In genomic region chr2:86556508-86556907, GRCh38 we compare ENCODE assay signal across 1 cellular context.
TF ChIP-seq lines count a peak whose summit lies in the region.

No MANE protein-coding gene starts in this region.

TF ChIP-seq in HepG2, 621 proteins besides CTCF, POLR2A, EP300 and RAD21 (continued from another document and continues in another):
- TF ChIP-seq CSRNP2 (CRISPR knock-in tag; conservative IDR thresholded peaks at IDR 0.05; ENCODE audit: low read depth) (no peak), PREB (CRISPR knock-in tag; IDR thresholded peaks at IDR 0.05) (no peak), ZNF329 (CRISPR knock-in tag; IDR thresholded peaks at IDR 0.05; ENCODE audit: low read depth) (no peak), CBX1 (IDR thresholded peaks at IDR 0.05; ENCODE audit: low read depth) (peak; percentile 82), SMAD9 (CRISPR knock-in tag; IDR thresholded peaks at IDR 0.05) (no peak), SRF (IDR thresholded peaks at IDR 0.05; ENCODE audit: low read depth, low read length) (no peak), TCF7 (IDR thresholded peaks at IDR 0.05; ENCODE audit: low read depth) (peak; percentile 95), ZFP90 (CRISPR knock-in tag; IDR thresholded peaks at IDR 0.05; ENCODE audit: borderline replicate concordance) (no peak), NR2F6 (IDR thresholded peaks at IDR 0.05) (peak; percentile 73), NR2F6 (CRISPR knock-in tag; IDR thresholded peaks at IDR 0.05) (0 out of 2 replicates have a peak, but pooled peaks have one; percentile 34), NFKB2 (CRISPR knock-in tag; IDR thresholded peaks at IDR 0.05; ENCODE audit: borderline replicate concordance) (no peak; the same call in 1 of the 2 replicates), HNRNPLL (IDR thresholded peaks at IDR 0.05; ENCODE audit: low read depth, low read length, poor library complexity, severe bottlenecking) (no peak), RFX1 (IDR thresholded peaks at IDR 0.05) (no peak), ZNF251 (CRISPR knock-in tag; IDR thresholded peaks at IDR 0.05) (no peak), STAT5B (CRISPR knock-in tag; IDR thresholded peaks at IDR 0.05) (no peak), MYC (CRISPR knock-in tag; IDR thresholded peaks at IDR 0.05; ENCODE audit: borderline replicate concordance) (no peak), NCOA2 (CRISPR knock-in tag; IDR thresholded peaks at IDR 0.05) (peak; percentile 85), NR2F2 (IDR thresholded peaks at IDR 0.05; ENCODE audit: borderline replicate concordance, low read depth) (peak; percentile 20; the same call in 1 of the 2 replicates), ZNF574 (CRISPR knock-in tag; IDR thresholded peaks at IDR 0.05) (peak; percentile 44; the same call in 1 of the 2 replicates), ELF3 (CRISPR knock-in tag; IDR thresholded peaks at IDR 0.05) (no peak), GPN1 (CRISPR knock-in tag; IDR thresholded peaks at IDR 0.05; ENCODE audit: borderline replicate concordance) (no peak), KLF9 (CRISPR knock-in tag; IDR thresholded peaks at IDR 0.05; ENCODE audit: low read depth) (no peak), HIVEP1 (CRISPR knock-in tag; IDR thresholded peaks at IDR 0.05) (no peak), MED13 (CRISPR knock-in tag; IDR thresholded peaks at IDR 0.05) (no peak), PHF21A (CRISPR knock-in tag; IDR thresholded peaks at IDR 0.05) (0 out of 2 replicates have a peak, but pooled peaks have one; percentile 44), XBP1 (CRISPR knock-in tag; IDR thresholded peaks at IDR 0.05) (no peak), KDM3A (CRISPR knock-in tag; IDR thresholded peaks at IDR 0.05; ENCODE audit: low read depth) (0 out of 2 replicates have a peak, but pooled peaks have one; percentile 19), CEBPG (CRISPR knock-in tag; IDR thresholded peaks at IDR 0.05) (no peak; the same call in 1 of the 2 replicates), ZNF280D (CRISPR knock-in tag; IDR thresholded peaks at IDR 0.05) (peak; percentile 99), JDP2 (CRISPR knock-in tag; IDR thresholded peaks at IDR 0.05; ENCODE audit: borderline replicate concordance) (no peak; the same call in 1 of the 2 replicates), FOXO1 (CRISPR knock-in tag; IDR thresholded peaks at IDR 0.05) (peak; percentile 70)
- TF ChIP-seq, protein P1, sequence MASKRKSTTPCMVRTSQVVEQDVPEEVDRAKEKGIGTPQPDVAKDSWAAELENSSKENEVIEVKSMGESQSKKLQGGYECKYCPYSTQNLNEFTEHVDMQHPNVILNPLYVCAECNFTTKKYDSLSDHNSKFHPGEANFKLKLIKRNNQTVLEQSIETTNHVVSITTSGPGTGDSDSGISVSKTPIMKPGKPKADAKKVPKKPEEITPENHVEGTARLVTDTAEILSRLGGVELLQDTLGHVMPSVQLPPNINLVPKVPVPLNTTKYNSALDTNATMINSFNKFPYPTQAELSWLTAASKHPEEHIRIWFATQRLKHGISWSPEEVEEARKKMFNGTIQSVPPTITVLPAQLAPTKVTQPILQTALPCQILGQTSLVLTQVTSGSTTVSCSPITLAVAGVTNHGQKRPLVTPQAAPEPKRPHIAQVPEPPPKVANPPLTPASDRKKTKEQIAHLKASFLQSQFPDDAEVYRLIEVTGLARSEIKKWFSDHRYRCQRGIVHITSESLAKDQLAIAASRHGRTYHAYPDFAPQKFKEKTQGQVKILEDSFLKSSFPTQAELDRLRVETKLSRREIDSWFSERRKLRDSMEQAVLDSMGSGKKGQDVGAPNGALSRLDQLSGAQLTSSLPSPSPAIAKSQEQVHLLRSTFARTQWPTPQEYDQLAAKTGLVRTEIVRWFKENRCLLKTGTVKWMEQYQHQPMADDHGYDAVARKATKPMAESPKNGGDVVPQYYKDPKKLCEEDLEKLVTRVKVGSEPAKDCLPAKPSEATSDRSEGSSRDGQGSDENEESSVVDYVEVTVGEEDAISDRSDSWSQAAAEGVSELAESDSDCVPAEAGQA (IDR thresholded peaks at IDR 0.05; ENCODE audit: low read depth) = no peak
- TF ChIP-seq, protein P1 (CRISPR knock-in tag; IDR thresholded peaks at IDR 0.05; ENCODE audit: borderline replicate concordance) = no peak
- TF ChIP-seq, protein P2, sequence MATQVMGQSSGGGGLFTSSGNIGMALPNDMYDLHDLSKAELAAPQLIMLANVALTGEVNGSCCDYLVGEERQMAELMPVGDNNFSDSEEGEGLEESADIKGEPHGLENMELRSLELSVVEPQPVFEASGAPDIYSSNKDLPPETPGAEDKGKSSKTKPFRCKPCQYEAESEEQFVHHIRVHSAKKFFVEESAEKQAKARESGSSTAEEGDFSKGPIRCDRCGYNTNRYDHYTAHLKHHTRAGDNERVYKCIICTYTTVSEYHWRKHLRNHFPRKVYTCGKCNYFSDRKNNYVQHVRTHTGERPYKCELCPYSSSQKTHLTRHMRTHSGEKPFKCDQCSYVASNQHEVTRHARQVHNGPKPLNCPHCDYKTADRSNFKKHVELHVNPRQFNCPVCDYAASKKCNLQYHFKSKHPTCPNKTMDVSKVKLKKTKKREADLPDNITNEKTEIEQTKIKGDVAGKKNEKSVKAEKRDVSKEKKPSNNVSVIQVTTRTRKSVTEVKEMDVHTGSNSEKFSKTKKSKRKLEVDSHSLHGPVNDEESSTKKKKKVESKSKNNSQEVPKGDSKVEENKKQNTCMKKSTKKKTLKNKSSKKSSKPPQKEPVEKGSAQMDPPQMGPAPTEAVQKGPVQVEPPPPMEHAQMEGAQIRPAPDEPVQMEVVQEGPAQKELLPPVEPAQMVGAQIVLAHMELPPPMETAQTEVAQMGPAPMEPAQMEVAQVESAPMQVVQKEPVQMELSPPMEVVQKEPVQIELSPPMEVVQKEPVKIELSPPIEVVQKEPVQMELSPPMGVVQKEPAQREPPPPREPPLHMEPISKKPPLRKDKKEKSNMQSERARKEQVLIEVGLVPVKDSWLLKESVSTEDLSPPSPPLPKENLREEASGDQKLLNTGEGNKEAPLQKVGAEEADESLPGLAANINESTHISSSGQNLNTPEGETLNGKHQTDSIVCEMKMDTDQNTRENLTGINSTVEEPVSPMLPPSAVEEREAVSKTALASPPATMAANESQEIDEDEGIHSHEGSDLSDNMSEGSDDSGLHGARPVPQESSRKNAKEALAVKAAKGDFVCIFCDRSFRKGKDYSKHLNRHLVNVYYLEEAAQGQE (IDR thresholded peaks at IDR 0.05; ENCODE audit: borderline replicate concordance in 1 of 2, low read depth in 1 of 2, low read length in 2 of 2) = no peak
- TF ChIP-seq, protein P3, sequence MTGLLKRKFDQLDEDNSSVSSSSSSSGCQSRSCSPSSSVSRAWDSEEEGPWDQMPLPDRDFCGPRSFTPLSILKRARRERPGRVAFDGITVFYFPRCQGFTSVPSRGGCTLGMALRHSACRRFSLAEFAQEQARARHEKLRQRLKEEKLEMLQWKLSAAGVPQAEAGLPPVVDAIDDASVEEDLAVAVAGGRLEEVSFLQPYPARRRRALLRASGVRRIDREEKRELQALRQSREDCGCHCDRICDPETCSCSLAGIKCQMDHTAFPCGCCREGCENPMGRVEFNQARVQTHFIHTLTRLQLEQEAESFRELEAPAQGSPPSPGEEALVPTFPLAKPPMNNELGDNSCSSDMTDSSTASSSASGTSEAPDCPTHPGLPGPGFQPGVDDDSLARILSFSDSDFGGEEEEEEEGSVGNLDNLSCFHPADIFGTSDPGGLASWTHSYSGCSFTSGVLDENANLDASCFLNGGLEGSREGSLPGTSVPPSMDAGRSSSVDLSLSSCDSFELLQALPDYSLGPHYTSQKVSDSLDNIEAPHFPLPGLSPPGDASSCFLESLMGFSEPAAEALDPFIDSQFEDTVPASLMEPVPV (CRISPR knock-in tag; IDR thresholded peaks at IDR 0.05) = no peak
- TF ChIP-seq, protein P4, sequence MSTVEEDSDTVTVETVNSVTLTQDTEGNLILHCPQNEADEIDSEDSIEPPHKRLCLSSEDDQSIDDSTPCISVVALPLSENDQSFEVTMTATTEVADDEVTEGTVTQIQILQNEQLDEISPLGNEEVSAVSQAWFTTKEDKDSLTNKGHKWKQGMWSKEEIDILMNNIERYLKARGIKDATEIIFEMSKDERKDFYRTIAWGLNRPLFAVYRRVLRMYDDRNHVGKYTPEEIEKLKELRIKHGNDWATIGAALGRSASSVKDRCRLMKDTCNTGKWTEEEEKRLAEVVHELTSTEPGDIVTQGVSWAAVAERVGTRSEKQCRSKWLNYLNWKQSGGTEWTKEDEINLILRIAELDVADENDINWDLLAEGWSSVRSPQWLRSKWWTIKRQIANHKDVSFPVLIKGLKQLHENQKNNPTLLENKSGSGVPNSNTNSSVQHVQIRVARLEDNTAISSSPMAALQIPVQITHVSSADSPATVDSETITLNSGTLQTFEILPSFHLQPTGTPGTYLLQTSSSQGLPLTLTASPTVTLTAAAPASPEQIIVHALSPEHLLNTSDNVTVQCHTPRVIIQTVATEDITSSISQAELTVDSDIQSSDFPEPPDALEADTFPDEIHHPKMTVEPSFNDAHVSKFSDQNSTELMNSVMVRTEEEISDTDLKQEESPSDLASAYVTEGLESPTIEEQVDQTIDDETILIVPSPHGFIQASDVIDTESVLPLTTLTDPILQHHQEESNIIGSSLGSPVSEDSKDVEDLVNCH (CRISPR knock-in tag; IDR thresholded peaks at IDR 0.05) = no peak
- TF ChIP-seq, protein P5, sequence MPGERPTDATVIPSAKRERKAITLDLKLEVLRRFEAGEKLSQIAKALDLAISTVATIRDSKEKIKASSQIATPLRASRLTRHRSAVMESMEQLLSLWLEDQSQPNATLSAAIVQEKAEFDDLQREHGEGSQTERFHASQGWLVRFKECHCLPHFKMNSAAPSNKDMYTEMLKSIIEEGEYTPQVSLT (CRISPR knock-in tag; IDR thresholded peaks at IDR 0.05; ENCODE audit: borderline replicate concordance, low read depth) = no peak
